In the genomic region with DNA sequence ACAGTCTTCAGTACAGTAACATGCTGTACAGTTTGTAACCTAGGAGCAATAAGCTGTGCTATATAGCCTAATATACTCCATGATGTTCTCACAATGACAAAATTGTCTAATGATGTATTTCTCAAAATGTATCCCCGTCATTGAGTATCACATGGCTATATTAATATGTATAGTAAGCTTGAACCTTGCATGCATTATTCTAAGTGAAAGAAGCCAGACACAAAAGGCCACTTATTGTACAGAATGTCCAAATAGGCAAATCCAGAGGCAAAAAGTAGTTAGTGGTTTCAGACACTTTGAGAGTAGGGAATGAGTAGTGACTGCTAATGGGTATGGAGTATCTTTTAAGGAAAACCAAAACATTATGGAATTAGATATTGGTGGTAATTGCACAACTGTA, we compare ENCODE assay signal across 5 cellular contexts.
"Had no signal": no experiment of that assay in that cellular context is flagged by ENCODE, and none has a peak within 500 bp of the region (broad histone marks: within the 10 kb centered on the region; RNA-seq: fewer than 3 reads in every experiment).

No MANE protein-coding gene starts in this region.

- DNase-seq: IMR-90, KBM-7, KG1 had no signal

- ATAC-seq: HepG2, K562 had no signal
